Comparison of ENCODE assay signal across 8 cellular contexts in the genomic region with DNA sequence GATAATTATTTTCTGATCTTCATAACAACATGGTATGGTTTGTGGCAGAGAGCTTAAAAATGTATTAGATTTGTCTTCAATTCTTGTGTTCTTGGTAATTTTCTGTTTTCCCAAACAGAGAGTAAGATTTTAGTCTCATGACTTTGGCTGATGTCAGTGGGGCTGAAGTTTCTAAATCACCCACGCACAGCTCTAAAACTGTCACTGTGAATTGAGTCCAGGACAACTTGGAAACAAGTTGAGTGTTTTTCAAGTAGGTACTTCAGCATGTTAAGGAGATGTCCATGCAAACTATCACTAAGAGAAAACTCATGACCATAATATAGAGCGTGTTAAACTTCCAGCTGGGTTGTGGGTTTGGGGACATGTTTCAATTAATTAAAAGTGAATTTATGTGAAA.
DNase-seq lines count a peak whose midpoint lies in the region; ATAC-seq and TF ChIP-seq lines count a peak whose summit lies in the region.

No MANE protein-coding gene starts in this region.

- ATAC-seq in PC-3 (no peak), HG03039 (IDR thresholded peaks at IDR 0.05; ENCODE audit: unreplicated experiment) (no peak)

- no peaks in the 10 kb centered on the region for H3K9me3 ChIP-seq in KOPT-K1 (ENCODE audit: insufficient read depth, low read length, poor library complexity, severe bottlenecking)
- H3K9me3 ChIP-seq in esophagus muscularis mucosa: no peaks in the 10 kb centered on the region
- H3K9me3 ChIP-seq in PC-3 (ENCODE audit: low read length): no peaks in the 10 kb centered on the region

- TF ChIP-seq EP300 in esophagus muscularis mucosa (IDR thresholded peaks at IDR 0.05): no peak

- H3K9me2 ChIP-seq in PC-3 (replicated peaks; ENCODE audit: low read length): no peaks in the 10 kb centered on the region

- intact Hi-C loops in esophagus muscularis mucosa (cut with DNase I) (no loop called here), PC-3 (cut with micrococcal nuclease) (no loop called here)

- BruUV-seq in PC-3 (replicated peaks; lab: Mats Ljungman, UMichigan): no TSS peak

- H3K4me3 ChIP-seq in esophagus muscularis mucosa (no peak overlapping the region), PC-3 (ENCODE audit: low read length) (no peak overlapping the region)

- H3K9ac ChIP-seq in PC-3 (ENCODE audit: low read length): no peak overlapping the region

- H3K4me1 ChIP-seq in esophagus muscularis mucosa: peaks cover 74 to 85% (median 79%) of the 10 kb centered on the region in 4 donors
- H3K4me1 ChIP-seq in PC-3 (ENCODE audit: insufficient read depth, low read length): no peaks in the 10 kb centered on the region

- no peaks in the 10 kb centered on the region for H3K79me2 ChIP-seq in PC-3 (ENCODE audit: low read length)

- TF ChIP-seq CTCF in esophagus muscularis mucosa (IDR thresholded peaks at IDR 0.05) (no peak), PC-3 (conservative IDR thresholded peaks at IDR 0.05; ENCODE audit: low read depth, low read length) (no peak)

- H2AFZ ChIP-seq in PC-3 (ENCODE audit: low read length): no peak overlapping the region

- WGBS in esophagus muscularis mucosa: 66% methylated on average over 2 of the region's 2 CpGs

- POLR2A ChIA-PET in PC-3 (lab: Charles Lee; ENCODE audit: unreplicated experiment): no interaction called here

- TF ChIP-seq POLR2A in esophagus muscularis mucosa (IDR thresholded peaks at IDR 0.05; ENCODE audit: low read depth): no peak

- peak overlapping the region; percentile 46 for H3K27ac ChIP-seq in KOPT-K1 (ENCODE audit: low read depth, low read length, poor library complexity, severe bottlenecking)
- H3K27ac ChIP-seq in esophagus muscularis mucosa (replicated peaks in 1 of 4): peak overlapping the region; percentile 78 to 80 (median 79)
- no peak overlapping the region for H3K27ac ChIP-seq in PC-3 (ENCODE audit: low read length)

- no peaks in the 10 kb centered on the region for H4K20me1 ChIP-seq in PC-3 (ENCODE audit: low read length)

- H3K4me2 ChIP-seq in PC-3 (ENCODE audit: low read length): no peak overlapping the region

- H3K36me3 ChIP-seq in KOPT-K1 (ENCODE audit: insufficient read depth, low read length) (peaks cover 15% of the 10 kb centered on the region), esophagus muscularis mucosa (peaks cover 0 to 34% (median 14%) of the 10 kb centered on the region in 4 donors), PC-3 (ENCODE audit: low read depth, low read length) (no peaks in the 10 kb centered on the region)

- CTCF ChIA-PET in PC-3 (lab: Charles Lee): no interaction called here

- DNase-seq in AG08395 (ENCODE audit: low spot score) (peak; percentile 9), esophagus muscularis mucosa (ENCODE audit: extremely low spot score) (no peak), pons (ENCODE audit: low spot score) (peak; percentile 28), islet precursor cell (no peak), PC-3 (no peak), DMS153 treated with DMSO at 0.1 percent for 48 hours (lab: John Stamatoyannopoulos, UW; ENCODE audit: unreplicated experiment) (no peak)

- H3F3A ChIP-seq in PC-3 (ENCODE audit: low read length, unreplicated experiment): no peaks in the 10 kb centered on the region

- H3K27me3 ChIP-seq in esophagus muscularis mucosa (no peaks in the 10 kb centered on the region), PC-3 (ENCODE audit: low read length) (no peaks in the 10 kb centered on the region)

Comparison
In these comparisons a context has a peak if more than half of its experiments do, and no peak if none do; other contexts are left out.
1. DNase-seq: peak in AG08395 (single experiment) and pons (single experiment); none in esophagus muscularis mucosa (single experiment), islet precursor cell (single experiment), PC-3 (single experiment) and DMS153 treated with DMSO at 0.1 percent for 48 hours (single experiment).